13 cellular contexts compared by ENCODE assay signal in genomic region chr9:84789463-84789830, GRCh38.
DNase-seq lines count a peak whose midpoint lies in the region; ATAC-seq and TF ChIP-seq lines count a peak whose summit lies in the region.
"Had no signal": no experiment of that assay in that cellular context is flagged by ENCODE, and none has a peak within 500 bp of the region (broad histone marks: within the 10 kb centered on the region; RNA-seq: fewer than 3 reads in every experiment).

No MANE protein-coding gene starts in this region.

- H3K4me2 ChIP-seq in GM23338: no peak overlapping the region

- no peaks in the 10 kb centered on the region for H3K79me2 ChIP-seq in GM23338 (replicated peaks; ENCODE audit: insufficient read depth)

- no peaks in the 10 kb centered on the region for H3K36me3 Mint-ChIP-seq in GM23338 (ENCODE audit: low read depth)
- no peaks in the 10 kb centered on the region for H3K36me3 Mint-ChIP-seq in activated naive CD4-positive, alpha-beta T cell treated with anti-CD3 and anti-CD28 coated beads, Interleukin-2, amount 50 U/mL, for 72 hours
- H3K36me3 Mint-ChIP-seq: CD4-positive, alpha-beta memory T cell had no signal

- no peak overlapping the region for H3K27ac Mint-ChIP-seq in GM23338
- no peak overlapping the region for H3K27ac Mint-ChIP-seq in activated naive CD4-positive, alpha-beta T cell treated with anti-CD3 and anti-CD28 coated beads, Interleukin-2, amount 50 U/mL, for 72 hours
- H3K27ac Mint-ChIP-seq: B cell; CD4-positive, alpha-beta memory T cell had no signal

- no peaks in the 10 kb centered on the region for H3K27me3 ChIP-seq in GM23338 (ENCODE audit: insufficient read depth)

- no peaks in the 10 kb centered on the region for H3K9me2 ChIP-seq in GM23338 (ENCODE audit: insufficient read depth)

- H3K4me1 Mint-ChIP-seq in GM23338: no peaks in the 10 kb centered on the region; the same call in 2 of the 3 replicates
- H3K4me1 Mint-ChIP-seq: B cell; CD4-positive, alpha-beta memory T cell had no signal

- no peaks in the 10 kb centered on the region for H3K9me3 ChIP-seq in mucosa of descending colon
- H3K9me3 ChIP-seq: HAP-1 had no signal

- H3K4me3 ChIP-seq in GM23338: no peak overlapping the region
- no peak overlapping the region for H3K4me3 ChIP-seq in epithelial cell of esophagus (ENCODE audit: low read length)
- no peak overlapping the region for H3K4me3 ChIP-seq in mucosa of descending colon
- H3K4me3 ChIP-seq: HAP-1 had no signal

- H3K27ac ChIP-seq in C4-2B (peak overlapping the region; percentile 52), GM23338 (ENCODE audit: low read depth) (no peak overlapping the region)

- peak overlapping the region; percentile 38; the same call in 1 of the 2 replicates for H2AFZ ChIP-seq in GM23338

- no peaks in the 10 kb centered on the region for H3K27me3 Mint-ChIP-seq in GM23338 (ENCODE audit: insufficient read depth, low read depth, poor library complexity)

- no peaks in the 10 kb centered on the region for H3F3A ChIP-seq in GM23338 (replicated peaks; ENCODE audit: low read depth)

- H4K20me1 ChIP-seq in GM23338 (replicated peaks; ENCODE audit: insufficient read depth): no peaks in the 10 kb centered on the region

- H3K36me3 ChIP-seq in GM23338 (ENCODE audit: insufficient read depth) (no peaks in the 10 kb centered on the region), mucosa of descending colon (ENCODE audit: low read depth) (no peaks in the 10 kb centered on the region)
- H3K36me3 ChIP-seq: HAP-1 had no signal

- intact Hi-C loops in mucosa of descending colon (cut with DNase I, micrococcal nuclease): no loop called here

- no peak for DNase-seq in GM23338 (ENCODE audit: low spot score)
- peak; percentile 33 for DNase-seq in epithelial cell of esophagus (ENCODE audit: low read depth)
- DNase-seq in mucosa of descending colon: no peak
- DNase-seq in activated T-cell treated with anti-CD3 and anti-CD28 coated beads, Interleukin-2, amount 50 U/mL, for 1 hour: no peak
- DNase-seq in NCI-H2227 treated with DMSO at 0.1 percent for 48 hours (lab: John Stamatoyannopoulos, UW): no peak
- no peak for DNase-seq in activated naive CD4-positive, alpha-beta T cell treated with anti-CD3 and anti-CD28 coated beads, Interleukin-2, amount 50 U/mL, for 72 hours (ENCODE audit: low spot score in 2 of 2)
- no peak for DNase-seq in NCI-H510A (lab: John Stamatoyannopoulos, UW)
- DNase-seq: CD4-positive, alpha-beta memory T cell; EL; GDM1 had no signal

- TF ChIP-seq CTCF in C4-2B (conservative IDR thresholded peaks at IDR 0.05): no peak
- no peak for TF ChIP-seq CTCF in GM23338 (conservative IDR thresholded peaks at IDR 0.05; ENCODE audit: low read depth in 2 of 2)
- TF ChIP-seq CTCF in epithelial cell of esophagus (IDR thresholded peaks at IDR 0.05; ENCODE audit: insufficient read depth, low read depth, low read length, missing control alignments): no peak
- no peak for TF ChIP-seq CTCF in mucosa of descending colon (IDR thresholded peaks at IDR 0.05)

- no peak overlapping the region for H3K4me3 Mint-ChIP-seq in GM23338
- H3K4me3 Mint-ChIP-seq: B cell; CD4-positive, alpha-beta memory T cell had no signal

- no peak for ATAC-seq in GM23338
- peak; percentile 32 for ATAC-seq in mucosa of descending colon
- ATAC-seq in activated naive CD4-positive, alpha-beta T cell treated with anti-CD3 and anti-CD28 coated beads, Interleukin-2, amount 50 U/mL, for 72 hours: no peak

- H3K4me1 ChIP-seq in GM23338 (ENCODE audit: insufficient read depth) (no peaks in the 10 kb centered on the region), mucosa of descending colon (ENCODE audit: low read depth) (no peaks in the 10 kb centered on the region)
- H3K4me1 ChIP-seq: HAP-1 had no signal

- H3K9me3 Mint-ChIP-seq in GM23338: no peaks in the 10 kb centered on the region
- no peaks in the 10 kb centered on the region for H3K9me3 Mint-ChIP-seq in activated naive CD4-positive, alpha-beta T cell treated with anti-CD3 and anti-CD28 coated beads, Interleukin-2, amount 50 U/mL, for 72 hours

TF ChIP-seq in GM23338, 12 proteins besides CTCF, POLR2A, EP300 and RAD21 (continues in another document):
- TF ChIP-seq EZH2phosphoT487 (IDR thresholded peaks at IDR 0.05; ENCODE audit: unreplicated experiment) (no peak), ZNF331 (CRISPR knock-in tag; IDR thresholded peaks at IDR 0.05; ENCODE audit: low read depth) (no peak), EZH2 (IDR thresholded peaks at IDR 0.05; ENCODE audit: low read depth, unreplicated experiment) (no peak), CREB1 (CRISPR knock-in tag; IDR thresholded peaks at IDR 0.05; ENCODE audit: low read depth) (no peak), POLR2AphosphoS5 (IDR thresholded peaks at IDR 0.05; ENCODE audit: low read depth) (no peak), NANOG (IDR thresholded peaks at IDR 0.05; ENCODE audit: borderline replicate concordance) (no peak), ZNF114 (CRISPR knock-in tag; IDR thresholded peaks at IDR 0.05) (no peak)
- TF ChIP-seq, protein P1, sequence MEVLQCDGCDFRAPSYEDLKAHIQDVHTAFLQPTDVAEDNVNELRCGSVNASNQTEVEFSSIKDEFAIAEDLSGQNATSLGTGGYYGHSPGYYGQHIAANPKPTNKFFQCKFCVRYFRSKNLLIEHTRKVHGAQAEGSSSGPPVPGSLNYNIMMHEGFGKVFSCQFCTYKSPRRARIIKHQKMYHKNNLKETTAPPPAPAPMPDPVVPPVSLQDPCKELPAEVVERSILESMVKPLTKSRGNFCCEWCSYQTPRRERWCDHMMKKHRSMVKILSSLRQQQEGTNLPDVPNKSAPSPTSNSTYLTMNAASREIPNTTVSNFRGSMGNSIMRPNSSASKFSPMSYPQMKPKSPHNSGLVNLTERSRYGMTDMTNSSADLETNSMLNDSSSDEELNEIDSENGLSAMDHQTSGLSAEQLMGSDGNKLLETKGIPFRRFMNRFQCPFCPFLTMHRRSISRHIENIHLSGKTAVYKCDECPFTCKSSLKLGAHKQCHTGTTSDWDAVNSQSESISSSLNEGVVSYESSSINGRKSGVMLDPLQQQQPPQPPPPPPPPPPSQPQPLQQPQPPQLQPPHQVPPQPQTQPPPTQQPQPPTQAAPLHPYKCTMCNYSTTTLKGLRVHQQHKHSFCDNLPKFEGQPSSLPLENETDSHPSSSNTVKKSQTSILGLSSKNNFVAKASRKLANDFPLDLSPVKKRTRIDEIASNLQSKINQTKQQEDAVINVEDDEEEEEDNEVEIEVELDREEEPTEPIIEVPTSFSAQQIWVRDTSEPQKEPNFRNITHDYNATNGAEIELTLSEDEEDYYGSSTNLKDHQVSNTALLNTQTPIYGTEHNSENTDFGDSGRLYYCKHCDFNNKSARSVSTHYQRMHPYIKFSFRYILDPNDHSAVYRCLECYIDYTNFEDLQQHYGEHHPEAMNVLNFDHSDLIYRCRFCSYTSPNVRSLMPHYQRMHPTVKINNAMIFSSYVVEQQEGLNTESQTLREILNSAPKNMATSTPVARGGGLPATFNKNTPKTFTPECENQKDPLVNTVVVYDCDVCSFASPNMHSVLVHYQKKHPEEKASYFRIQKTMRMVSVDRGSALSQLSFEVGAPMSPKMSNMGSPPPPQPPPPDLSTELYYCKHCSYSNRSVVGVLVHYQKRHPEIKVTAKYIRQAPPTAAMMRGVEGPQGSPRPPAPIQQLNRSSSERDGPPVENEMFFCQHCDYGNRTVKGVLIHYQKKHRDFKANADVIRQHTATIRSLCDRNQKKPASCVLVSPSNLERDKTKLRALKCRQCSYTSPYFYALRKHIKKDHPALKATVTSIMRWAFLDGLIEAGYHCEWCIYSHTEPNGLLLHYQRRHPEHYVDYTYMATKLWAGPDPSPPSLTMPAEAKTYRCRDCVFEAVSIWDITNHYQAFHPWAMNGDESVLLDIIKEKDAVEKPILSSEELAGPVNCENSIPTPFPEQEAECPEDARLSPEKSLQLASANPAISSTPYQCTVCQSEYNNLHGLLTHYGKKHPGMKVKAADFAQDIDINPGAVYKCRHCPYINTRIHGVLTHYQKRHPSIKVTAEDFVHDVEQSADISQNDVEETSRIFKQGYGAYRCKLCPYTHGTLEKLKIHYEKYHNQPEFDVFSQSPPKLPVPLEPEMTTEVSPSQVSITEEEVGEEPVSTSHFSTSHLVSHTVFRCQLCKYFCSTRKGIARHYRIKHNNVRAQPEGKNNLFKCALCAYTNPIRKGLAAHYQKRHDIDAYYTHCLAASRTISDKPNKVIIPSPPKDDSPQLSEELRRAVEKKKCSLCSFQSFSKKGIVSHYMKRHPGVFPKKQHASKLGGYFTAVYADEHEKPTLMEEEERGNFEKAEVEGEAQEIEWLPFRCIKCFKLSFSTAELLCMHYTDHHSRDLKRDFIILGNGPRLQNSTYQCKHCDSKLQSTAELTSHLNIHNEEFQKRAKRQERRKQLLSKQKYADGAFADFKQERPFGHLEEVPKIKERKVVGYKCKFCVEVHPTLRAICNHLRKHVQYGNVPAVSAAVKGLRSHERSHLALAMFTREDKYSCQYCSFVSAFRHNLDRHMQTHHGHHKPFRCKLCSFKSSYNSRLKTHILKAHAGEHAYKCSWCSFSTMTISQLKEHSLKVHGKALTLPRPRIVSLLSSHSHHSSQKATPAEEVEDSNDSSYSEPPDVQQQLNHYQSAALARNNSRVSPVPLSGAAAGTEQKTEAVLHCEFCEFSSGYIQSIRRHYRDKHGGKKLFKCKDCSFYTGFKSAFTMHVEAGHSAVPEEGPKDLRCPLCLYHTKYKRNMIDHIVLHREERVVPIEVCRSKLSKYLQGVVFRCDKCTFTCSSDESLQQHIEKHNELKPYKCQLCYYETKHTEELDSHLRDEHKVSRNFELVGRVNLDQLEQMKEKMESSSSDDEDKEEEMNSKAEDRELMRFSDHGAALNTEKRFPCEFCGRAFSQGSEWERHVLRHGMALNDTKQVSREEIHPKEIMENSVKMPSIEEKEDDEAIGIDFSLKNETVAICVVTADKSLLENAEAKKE (CRISPR knock-in tag; IDR thresholded peaks at IDR 0.05): no peak
- TF ChIP-seq, protein P2, sequence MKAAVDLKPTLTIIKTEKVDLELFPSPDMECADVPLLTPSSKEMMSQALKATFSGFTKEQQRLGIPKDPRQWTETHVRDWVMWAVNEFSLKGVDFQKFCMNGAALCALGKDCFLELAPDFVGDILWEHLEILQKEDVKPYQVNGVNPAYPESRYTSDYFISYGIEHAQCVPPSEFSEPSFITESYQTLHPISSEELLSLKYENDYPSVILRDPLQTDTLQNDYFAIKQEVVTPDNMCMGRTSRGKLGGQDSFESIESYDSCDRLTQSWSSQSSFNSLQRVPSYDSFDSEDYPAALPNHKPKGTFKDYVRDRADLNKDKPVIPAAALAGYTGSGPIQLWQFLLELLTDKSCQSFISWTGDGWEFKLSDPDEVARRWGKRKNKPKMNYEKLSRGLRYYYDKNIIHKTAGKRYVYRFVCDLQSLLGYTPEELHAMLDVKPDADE (IDR thresholded peaks at IDR 0.05): no peak
